1 cellular context compared by ENCODE assay signal in the genomic region with DNA sequence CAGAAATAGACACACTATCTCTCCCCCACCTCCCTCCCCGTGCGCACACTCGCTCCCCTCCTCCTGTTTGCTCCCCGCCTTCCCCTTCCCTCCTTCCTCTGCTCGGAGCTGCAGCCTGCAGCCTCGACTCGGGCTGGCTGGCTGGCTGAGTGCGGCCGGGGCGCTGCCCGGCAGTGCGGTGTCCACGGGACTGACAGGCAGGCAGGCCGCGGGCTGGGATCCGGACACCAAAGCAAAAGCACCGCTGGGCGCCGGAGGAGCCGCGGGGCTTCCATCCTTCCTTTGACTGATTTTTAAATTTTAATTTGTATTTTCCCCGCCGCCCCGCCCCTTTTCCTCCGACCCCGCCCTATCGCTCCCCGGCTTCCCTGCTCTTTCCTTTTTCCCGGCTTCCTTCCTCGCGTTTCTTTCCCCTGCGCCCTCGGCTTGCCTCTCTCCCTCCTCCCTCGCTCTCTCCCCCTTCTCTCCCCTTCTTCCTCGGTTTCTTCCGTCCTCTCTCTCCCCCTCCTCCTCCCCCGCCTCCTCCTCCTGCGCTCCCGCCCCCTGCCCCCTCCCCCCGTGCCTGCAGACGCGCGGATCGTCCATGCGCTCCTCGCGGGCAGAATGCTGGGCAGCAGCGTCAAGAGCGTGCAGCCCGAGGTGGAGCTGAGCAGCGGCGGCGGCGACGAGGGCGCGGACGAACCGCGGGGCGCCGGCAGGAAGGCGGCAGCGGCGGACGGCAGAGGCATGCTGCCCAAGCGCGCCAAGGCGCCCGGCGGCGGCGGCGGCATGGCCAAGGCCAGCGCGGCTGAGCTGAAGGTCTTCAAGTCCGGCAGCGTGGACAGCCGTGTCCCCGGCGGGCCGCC.
TF ChIP-seq lines count a peak whose summit lies in the region.

No MANE protein-coding gene starts in this region.

TF ChIP-seq in K562, 482 proteins besides CTCF, POLR2A, EP300 and RAD21 (continued from another document and continues in another):
- TF ChIP-seq, protein P1, sequence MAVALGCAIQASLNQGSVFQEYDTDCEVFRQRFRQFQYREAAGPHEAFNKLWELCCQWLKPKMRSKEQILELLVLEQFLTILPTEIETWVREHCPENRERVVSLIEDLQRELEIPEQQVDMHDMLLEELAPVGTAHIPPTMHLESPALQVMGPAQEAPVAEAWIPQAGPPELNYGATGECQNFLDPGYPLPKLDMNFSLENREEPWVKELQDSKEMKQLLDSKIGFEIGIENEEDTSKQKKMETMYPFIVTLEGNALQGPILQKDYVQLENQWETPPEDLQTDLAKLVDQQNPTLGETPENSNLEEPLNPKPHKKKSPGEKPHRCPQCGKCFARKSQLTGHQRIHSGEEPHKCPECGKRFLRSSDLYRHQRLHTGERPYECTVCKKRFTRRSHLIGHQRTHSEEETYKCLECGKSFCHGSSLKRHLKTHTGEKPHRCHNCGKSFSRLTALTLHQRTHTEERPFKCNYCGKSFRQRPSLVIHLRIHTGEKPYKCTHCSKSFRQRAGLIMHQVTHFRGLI (CRISPR knock-in tag; IDR thresholded peaks at IDR 0.05) = no peak
- no peak for TF ChIP-seq TOE1 (IDR thresholded peaks at IDR 0.05; ENCODE audit: borderline replicate concordance)
- TF ChIP-seq TOE1 (CRISPR knock-in tag; IDR thresholded peaks at IDR 0.05; ENCODE audit: borderline replicate concordance, low read depth) = no peak
- no peak for TF ChIP-seq ZNF778 (CRISPR knock-in tag; IDR thresholded peaks at IDR 0.05)
- no peak for TF ChIP-seq ZNF431 (CRISPR knock-in tag; IDR thresholded peaks at IDR 0.05)
- TF ChIP-seq, protein P2, sequence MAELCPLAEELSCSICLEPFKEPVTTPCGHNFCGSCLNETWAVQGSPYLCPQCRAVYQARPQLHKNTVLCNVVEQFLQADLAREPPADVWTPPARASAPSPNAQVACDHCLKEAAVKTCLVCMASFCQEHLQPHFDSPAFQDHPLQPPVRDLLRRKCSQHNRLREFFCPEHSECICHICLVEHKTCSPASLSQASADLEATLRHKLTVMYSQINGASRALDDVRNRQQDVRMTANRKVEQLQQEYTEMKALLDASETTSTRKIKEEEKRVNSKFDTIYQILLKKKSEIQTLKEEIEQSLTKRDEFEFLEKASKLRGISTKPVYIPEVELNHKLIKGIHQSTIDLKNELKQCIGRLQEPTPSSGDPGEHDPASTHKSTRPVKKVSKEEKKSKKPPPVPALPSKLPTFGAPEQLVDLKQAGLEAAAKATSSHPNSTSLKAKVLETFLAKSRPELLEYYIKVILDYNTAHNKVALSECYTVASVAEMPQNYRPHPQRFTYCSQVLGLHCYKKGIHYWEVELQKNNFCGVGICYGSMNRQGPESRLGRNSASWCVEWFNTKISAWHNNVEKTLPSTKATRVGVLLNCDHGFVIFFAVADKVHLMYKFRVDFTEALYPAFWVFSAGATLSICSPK (IDR thresholded peaks at IDR 0.05; ENCODE audit: borderline replicate concordance) = no peak
- TF ChIP-seq CBFB (CRISPR knock-in tag; IDR thresholded peaks at IDR 0.05) = no peak
- TF ChIP-seq SOX6 (IDR thresholded peaks at IDR 0.05) = no peak
- TF ChIP-seq, protein P3, sequence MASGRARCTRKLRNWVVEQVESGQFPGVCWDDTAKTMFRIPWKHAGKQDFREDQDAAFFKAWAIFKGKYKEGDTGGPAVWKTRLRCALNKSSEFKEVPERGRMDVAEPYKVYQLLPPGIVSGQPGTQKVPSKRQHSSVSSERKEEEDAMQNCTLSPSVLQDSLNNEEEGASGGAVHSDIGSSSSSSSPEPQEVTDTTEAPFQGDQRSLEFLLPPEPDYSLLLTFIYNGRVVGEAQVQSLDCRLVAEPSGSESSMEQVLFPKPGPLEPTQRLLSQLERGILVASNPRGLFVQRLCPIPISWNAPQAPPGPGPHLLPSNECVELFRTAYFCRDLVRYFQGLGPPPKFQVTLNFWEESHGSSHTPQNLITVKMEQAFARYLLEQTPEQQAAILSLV (tag; IDR thresholded peaks at IDR 0.05) = no peak
- TF ChIP-seq, protein P4, sequence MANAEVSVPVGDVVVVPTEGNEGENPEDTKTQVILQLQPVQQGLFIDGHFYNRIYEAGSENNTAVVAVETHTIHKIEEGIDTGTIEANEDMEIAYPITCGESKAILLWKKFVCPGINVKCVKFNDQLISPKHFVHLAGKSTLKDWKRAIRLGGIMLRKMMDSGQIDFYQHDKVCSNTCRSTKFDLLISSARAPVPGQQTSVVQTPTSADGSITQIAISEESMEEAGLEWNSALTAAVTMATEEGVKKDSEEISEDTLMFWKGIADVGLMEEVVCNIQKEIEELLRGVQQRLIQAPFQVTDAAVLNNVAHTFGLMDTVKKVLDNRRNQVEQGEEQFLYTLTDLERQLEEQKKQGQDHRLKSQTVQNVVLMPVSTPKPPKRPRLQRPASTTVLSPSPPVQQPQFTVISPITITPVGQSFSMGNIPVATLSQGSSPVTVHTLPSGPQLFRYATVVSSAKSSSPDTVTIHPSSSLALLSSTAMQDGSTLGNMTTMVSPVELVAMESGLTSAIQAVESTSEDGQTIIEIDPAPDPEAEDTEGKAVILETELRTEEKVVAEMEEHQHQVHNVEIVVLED (CRISPR knock-in tag; IDR thresholded peaks at IDR 0.05) = no peak; the same call in 1 of the 2 replicates
- TF ChIP-seq, protein P5, sequence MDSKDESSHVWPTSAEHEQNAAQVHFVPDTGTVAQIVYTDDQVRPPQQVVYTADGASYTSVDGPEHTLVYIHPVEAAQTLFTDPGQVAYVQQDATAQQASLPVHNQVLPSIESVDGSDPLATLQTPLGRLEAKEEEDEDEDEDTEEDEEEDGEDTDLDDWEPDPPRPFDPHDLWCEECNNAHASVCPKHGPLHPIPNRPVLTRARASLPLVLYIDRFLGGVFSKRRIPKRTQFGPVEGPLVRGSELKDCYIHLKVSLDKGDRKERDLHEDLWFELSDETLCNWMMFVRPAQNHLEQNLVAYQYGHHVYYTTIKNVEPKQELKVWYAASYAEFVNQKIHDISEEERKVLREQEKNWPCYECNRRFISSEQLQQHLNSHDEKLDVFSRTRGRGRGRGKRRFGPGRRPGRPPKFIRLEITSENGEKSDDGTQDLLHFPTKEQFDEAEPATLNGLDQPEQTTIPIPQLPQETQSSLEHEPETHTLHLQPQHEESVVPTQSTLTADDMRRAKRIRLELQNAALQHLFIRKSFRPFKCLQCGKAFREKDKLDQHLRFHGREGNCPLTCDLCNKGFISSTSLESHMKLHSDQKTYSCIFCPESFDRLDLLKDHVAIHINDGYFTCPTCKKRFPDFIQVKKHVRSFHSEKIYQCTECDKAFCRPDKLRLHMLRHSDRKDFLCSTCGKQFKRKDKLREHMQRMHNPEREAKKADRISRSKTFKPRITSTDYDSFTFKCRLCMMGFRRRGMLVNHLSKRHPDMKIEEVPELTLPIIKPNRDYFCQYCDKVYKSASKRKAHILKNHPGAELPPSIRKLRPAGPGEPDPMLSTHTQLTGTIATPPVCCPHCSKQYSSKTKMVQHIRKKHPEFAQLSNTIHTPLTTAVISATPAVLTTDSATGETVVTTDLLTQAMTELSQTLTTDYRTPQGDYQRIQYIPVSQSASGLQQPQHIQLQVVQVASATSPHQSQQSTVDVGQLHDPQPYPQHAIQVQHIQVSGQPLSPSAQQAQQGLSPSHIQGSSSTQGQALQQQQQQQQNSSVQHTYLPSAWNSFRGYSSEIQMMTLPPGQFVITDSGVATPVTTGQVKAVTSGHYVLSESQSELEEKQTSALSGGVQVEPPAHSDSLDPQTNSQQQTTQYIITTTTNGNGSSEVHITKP (IDR thresholded peaks at IDR 0.05; ENCODE audit: partially characterized antibody) = no peak
- TF ChIP-seq NR2C2 (CRISPR knock-in tag; IDR thresholded peaks at IDR 0.05) = 0 out of 2 replicates have a peak, but pooled peaks have one; percentile 52
- no peak for TF ChIP-seq NR2C2 (tag; IDR thresholded peaks at IDR 0.05)
- no peak for TF ChIP-seq TAL1 (IDR thresholded peaks at IDR 0.05)
- TF ChIP-seq, protein P6, sequence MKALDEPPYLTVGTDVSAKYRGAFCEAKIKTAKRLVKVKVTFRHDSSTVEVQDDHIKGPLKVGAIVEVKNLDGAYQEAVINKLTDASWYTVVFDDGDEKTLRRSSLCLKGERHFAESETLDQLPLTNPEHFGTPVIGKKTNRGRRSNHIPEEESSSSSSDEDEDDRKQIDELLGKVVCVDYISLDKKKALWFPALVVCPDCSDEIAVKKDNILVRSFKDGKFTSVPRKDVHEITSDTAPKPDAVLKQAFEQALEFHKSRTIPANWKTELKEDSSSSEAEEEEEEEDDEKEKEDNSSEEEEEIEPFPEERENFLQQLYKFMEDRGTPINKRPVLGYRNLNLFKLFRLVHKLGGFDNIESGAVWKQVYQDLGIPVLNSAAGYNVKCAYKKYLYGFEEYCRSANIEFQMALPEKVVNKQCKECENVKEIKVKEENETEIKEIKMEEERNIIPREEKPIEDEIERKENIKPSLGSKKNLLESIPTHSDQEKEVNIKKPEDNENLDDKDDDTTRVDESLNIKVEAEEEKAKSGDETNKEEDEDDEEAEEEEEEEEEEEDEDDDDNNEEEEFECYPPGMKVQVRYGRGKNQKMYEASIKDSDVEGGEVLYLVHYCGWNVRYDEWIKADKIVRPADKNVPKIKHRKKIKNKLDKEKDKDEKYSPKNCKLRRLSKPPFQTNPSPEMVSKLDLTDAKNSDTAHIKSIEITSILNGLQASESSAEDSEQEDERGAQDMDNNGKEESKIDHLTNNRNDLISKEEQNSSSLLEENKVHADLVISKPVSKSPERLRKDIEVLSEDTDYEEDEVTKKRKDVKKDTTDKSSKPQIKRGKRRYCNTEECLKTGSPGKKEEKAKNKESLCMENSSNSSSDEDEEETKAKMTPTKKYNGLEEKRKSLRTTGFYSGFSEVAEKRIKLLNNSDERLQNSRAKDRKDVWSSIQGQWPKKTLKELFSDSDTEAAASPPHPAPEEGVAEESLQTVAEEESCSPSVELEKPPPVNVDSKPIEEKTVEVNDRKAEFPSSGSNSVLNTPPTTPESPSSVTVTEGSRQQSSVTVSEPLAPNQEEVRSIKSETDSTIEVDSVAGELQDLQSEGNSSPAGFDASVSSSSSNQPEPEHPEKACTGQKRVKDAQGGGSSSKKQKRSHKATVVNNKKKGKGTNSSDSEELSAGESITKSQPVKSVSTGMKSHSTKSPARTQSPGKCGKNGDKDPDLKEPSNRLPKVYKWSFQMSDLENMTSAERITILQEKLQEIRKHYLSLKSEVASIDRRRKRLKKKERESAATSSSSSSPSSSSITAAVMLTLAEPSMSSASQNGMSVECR (CRISPR knock-in tag; IDR thresholded peaks at IDR 0.05) = peak; percentile 16; the same call in 1 of the 2 replicates
- TF ChIP-seq L3MBTL2 (IDR thresholded peaks at IDR 0.05) = peak; percentile 65
- no peak for TF ChIP-seq POLR2H (tag; IDR thresholded peaks at IDR 0.05; ENCODE audit: low read depth)
- no peak for TF ChIP-seq ZSCAN32 (CRISPR knock-in tag; IDR thresholded peaks at IDR 0.05)
- no peak for TF ChIP-seq SAFB2 (IDR thresholded peaks at IDR 0.05; ENCODE audit: borderline replicate concordance, low read depth, low read length, severe bottlenecking)
- TF ChIP-seq POLR2AphosphoS5 (IDR thresholded peaks at IDR 0.05; ENCODE audit: control insufficient read depth, insufficient read depth, low read depth, low read length) = no peak
- no peak for TF ChIP-seq PRMT5 (CRISPR knock-in tag; IDR thresholded peaks at IDR 0.05)
- TF ChIP-seq TAF9B (IDR thresholded peaks at IDR 0.05; ENCODE audit: partially characterized antibody) = no peak
- no peak for TF ChIP-seq PCBP2 (IDR thresholded peaks at IDR 0.05; ENCODE audit: low read depth, low read length, poor library complexity, severe bottlenecking)
- TF ChIP-seq, protein P7, sequence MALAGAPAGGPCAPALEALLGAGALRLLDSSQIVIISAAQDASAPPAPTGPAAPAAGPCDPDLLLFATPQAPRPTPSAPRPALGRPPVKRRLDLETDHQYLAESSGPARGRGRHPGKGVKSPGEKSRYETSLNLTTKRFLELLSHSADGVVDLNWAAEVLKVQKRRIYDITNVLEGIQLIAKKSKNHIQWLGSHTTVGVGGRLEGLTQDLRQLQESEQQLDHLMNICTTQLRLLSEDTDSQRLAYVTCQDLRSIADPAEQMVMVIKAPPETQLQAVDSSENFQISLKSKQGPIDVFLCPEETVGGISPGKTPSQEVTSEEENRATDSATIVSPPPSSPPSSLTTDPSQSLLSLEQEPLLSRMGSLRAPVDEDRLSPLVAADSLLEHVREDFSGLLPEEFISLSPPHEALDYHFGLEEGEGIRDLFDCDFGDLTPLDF (CRISPR knock-in tag; IDR thresholded peaks at IDR 0.05) = no peak
- TF ChIP-seq, protein P8, sequence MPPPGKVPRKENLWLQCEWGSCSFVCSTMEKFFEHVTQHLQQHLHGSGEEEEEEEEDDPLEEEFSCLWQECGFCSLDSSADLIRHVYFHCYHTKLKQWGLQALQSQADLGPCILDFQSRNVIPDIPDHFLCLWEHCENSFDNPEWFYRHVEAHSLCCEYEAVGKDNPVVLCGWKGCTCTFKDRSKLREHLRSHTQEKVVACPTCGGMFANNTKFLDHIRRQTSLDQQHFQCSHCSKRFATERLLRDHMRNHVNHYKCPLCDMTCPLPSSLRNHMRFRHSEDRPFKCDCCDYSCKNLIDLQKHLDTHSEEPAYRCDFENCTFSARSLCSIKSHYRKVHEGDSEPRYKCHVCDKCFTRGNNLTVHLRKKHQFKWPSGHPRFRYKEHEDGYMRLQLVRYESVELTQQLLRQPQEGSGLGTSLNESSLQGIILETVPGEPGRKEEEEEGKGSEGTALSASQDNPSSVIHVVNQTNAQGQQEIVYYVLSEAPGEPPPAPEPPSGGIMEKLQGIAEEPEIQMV (tag; conservative IDR thresholded peaks at IDR 0.05; ENCODE audit: low read depth) = 0 out of 2 replicates have a peak, but pooled peaks have one; percentile 38
- no peak for TF ChIP-seq NEUROD1 (IDR thresholded peaks at IDR 0.05; ENCODE audit: borderline replicate concordance, low read depth, low read length, partially characterized antibody)
- no peak for TF ChIP-seq TAF7 (tag; IDR thresholded peaks at IDR 0.05)
- no peak; the same call in 1 of the 2 replicates for TF ChIP-seq NCOR1 (IDR thresholded peaks at IDR 0.05)
- TF ChIP-seq SRF (CRISPR knock-in tag; IDR thresholded peaks at IDR 0.05) = no peak
- TF ChIP-seq, protein P9, sequence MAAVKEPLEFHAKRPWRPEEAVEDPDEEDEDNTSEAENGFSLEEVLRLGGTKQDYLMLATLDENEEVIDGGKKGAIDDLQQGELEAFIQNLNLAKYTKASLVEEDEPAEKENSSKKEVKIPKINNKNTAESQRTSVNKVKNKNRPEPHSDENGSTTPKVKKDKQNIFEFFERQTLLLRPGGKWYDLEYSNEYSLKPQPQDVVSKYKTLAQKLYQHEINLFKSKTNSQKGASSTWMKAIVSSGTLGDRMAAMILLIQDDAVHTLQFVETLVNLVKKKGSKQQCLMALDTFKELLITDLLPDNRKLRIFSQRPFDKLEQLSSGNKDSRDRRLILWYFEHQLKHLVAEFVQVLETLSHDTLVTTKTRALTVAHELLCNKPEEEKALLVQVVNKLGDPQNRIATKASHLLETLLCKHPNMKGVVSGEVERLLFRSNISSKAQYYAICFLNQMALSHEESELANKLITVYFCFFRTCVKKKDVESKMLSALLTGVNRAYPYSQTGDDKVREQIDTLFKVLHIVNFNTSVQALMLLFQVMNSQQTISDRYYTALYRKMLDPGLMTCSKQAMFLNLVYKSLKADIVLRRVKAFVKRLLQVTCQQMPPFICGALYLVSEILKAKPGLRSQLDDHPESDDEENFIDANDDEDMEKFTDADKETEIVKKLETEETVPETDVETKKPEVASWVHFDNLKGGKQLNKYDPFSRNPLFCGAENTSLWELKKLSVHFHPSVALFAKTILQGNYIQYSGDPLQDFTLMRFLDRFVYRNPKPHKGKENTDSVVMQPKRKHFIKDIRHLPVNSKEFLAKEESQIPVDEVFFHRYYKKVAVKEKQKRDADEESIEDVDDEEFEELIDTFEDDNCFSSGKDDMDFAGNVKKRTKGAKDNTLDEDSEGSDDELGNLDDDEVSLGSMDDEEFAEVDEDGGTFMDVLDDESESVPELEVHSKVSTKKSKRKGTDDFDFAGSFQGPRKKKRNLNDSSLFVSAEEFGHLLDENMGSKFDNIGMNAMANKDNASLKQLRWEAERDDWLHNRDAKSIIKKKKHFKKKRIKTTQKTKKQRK (IDR thresholded peaks at IDR 0.05; ENCODE audit: borderline replicate concordance, low read depth, low read length) = no peak
- no peak for TF ChIP-seq MYBL2 (IDR thresholded peaks at IDR 0.05; ENCODE audit: low read depth)
- no peak for TF ChIP-seq MYBL2 (CRISPR knock-in tag; IDR thresholded peaks at IDR 0.05; ENCODE audit: borderline replicate concordance)
- no peak for TF ChIP-seq KDM5B (IDR thresholded peaks at IDR 0.05; ENCODE audit: insufficient replicate concordance, low read depth, low read length)
